In the genomic region with DNA sequence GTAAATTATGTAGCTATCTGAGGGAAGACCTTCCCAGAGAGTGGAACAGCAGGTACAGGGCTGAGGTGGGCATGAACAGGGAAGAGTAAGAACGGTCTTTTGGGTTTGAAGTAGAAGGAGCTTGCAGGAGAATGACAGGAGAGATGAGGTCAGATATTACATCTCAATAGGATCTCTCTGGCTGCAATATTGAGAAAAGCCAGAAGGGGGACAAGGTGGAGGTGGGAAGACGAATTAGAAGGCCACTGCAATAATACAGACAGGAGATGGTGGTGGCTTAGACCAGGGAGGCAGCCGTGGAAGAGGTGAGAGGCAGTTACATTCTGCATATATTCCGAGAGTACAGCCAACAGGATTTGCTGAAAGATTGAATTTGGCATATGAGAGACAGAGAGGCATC, we compare ENCODE assay signal across 1 cellular context.
TF ChIP-seq lines count a peak whose summit lies in the region.

No MANE protein-coding gene starts in this region.

TF ChIP-seq in K562, 482 proteins besides CTCF, POLR2A, EP300 and RAD21 (continued from another document):
- TF ChIP-seq BRF2 (IDR thresholded peaks at IDR 0.05; ENCODE audit: borderline replicate concordance, insufficient read depth, insufficient read length) (no peak), MCM5 (IDR thresholded peaks at IDR 0.05; ENCODE audit: low read depth) (no peak), GTF2E2 (tag; IDR thresholded peaks at IDR 0.05) (no peak), ZBTB7A (IDR thresholded peaks at IDR 0.05; ENCODE audit: borderline replicate concordance, control insufficient read depth, low read depth, low read length) (no peak), SREBF1 (IDR thresholded peaks at IDR 0.05; ENCODE audit: borderline replicate concordance, low read depth, low read length) (no peak), ZNF354B (CRISPR knock-in tag; IDR thresholded peaks at IDR 0.05) (no peak), ZNF263 (CRISPR knock-in tag; IDR thresholded peaks at IDR 0.05; ENCODE audit: borderline replicate concordance) (no peak), ZNF24 (IDR thresholded peaks at IDR 0.05) (no peak), ZNF282 (CRISPR knock-in tag; IDR thresholded peaks at IDR 0.05) (no peak), ZNF830 (CRISPR knock-in tag; IDR thresholded peaks at IDR 0.05) (no peak)
- TF ChIP-seq, protein P1, sequence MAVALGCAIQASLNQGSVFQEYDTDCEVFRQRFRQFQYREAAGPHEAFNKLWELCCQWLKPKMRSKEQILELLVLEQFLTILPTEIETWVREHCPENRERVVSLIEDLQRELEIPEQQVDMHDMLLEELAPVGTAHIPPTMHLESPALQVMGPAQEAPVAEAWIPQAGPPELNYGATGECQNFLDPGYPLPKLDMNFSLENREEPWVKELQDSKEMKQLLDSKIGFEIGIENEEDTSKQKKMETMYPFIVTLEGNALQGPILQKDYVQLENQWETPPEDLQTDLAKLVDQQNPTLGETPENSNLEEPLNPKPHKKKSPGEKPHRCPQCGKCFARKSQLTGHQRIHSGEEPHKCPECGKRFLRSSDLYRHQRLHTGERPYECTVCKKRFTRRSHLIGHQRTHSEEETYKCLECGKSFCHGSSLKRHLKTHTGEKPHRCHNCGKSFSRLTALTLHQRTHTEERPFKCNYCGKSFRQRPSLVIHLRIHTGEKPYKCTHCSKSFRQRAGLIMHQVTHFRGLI (CRISPR knock-in tag; IDR thresholded peaks at IDR 0.05), result no peak
- TF ChIP-seq, protein P2, sequence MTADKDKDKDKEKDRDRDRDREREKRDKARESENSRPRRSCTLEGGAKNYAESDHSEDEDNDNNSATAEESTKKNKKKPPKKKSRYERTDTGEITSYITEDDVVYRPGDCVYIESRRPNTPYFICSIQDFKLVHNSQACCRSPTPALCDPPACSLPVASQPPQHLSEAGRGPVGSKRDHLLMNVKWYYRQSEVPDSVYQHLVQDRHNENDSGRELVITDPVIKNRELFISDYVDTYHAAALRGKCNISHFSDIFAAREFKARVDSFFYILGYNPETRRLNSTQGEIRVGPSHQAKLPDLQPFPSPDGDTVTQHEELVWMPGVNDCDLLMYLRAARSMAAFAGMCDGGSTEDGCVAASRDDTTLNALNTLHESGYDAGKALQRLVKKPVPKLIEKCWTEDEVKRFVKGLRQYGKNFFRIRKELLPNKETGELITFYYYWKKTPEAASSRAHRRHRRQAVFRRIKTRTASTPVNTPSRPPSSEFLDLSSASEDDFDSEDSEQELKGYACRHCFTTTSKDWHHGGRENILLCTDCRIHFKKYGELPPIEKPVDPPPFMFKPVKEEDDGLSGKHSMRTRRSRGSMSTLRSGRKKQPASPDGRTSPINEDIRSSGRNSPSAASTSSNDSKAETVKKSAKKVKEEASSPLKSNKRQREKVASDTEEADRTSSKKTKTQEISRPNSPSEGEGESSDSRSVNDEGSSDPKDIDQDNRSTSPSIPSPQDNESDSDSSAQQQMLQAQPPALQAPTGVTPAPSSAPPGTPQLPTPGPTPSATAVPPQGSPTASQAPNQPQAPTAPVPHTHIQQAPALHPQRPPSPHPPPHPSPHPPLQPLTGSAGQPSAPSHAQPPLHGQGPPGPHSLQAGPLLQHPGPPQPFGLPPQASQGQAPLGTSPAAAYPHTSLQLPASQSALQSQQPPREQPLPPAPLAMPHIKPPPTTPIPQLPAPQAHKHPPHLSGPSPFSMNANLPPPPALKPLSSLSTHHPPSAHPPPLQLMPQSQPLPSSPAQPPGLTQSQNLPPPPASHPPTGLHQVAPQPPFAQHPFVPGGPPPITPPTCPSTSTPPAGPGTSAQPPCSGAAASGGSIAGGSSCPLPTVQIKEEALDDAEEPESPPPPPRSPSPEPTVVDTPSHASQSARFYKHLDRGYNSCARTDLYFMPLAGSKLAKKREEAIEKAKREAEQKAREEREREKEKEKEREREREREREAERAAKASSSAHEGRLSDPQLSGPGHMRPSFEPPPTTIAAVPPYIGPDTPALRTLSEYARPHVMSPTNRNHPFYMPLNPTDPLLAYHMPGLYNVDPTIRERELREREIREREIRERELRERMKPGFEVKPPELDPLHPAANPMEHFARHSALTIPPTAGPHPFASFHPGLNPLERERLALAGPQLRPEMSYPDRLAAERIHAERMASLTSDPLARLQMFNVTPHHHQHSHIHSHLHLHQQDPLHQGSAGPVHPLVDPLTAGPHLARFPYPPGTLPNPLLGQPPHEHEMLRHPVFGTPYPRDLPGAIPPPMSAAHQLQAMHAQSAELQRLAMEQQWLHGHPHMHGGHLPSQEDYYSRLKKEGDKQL (CRISPR knock-in tag; IDR thresholded peaks at IDR 0.05; ENCODE audit: borderline replicate concordance), result no peak
